In genomic region chr2:225042800-225043167, GRCh38 we compare ENCODE assay signal across 9 cellular contexts. TPM values are rescaled to one million over a fixed set of nuclear protein-coding genes. Genes with fewer than 3 reads are reported as not detected.
DNase-seq lines count a peak whose midpoint lies in the region; ATAC-seq, FAIRE-seq and TF ChIP-seq lines count a peak whose summit lies in the region.
"Had no signal": no experiment of that assay in that cellular context is flagged by ENCODE, and none has a peak within 500 bp of the region (broad histone marks: within the 10 kb centered on the region; RNA-seq: fewer than 3 reads in every experiment).

No MANE protein-coding gene starts in this region.

- peaks cover 0 to 27% (median 10%) of the 10 kb centered on the region in 4 donors for H3K4me1 ChIP-seq in tibial artery

- no peak for TF ChIP-seq POLR2A in lower leg skin (IDR thresholded peaks at IDR 0.05)

- no peak for DNase-seq in activated T-cell treated with anti-CD3 and anti-CD28 coated beads, Interleukin-2, amount 50 U/mL, for 24 hours
- no peak for DNase-seq in activated T-cell treated with anti-CD3 and anti-CD28 coated beads, Interleukin-2, amount 50 U/mL, for 1 hour
- no peak for DNase-seq in activated naive CD8-positive, alpha-beta T cell treated with anti-CD3 and anti-CD28 coated beads, Interleukin-2, amount 50 U/mL, for 24 hours
- DNase-seq in lower leg skin (ENCODE audit: low spot score in 2 of 2), result no peak
- no peak for DNase-seq in tibial artery
- no peak for DNase-seq in frontal cortex (ENCODE audit: low spot score in 2 of 2)
- DNase-seq in CD1c-positive myeloid dendritic cell (ENCODE audit: extremely low spot score), result no peak
- DNase-seq in activated CD4-positive, alpha-beta T cell treated with anti-CD3 and anti-CD28 coated beads, Interleukin-2, amount 50 U/mL, for 1 hour, result no peak

- TF ChIP-seq CTCF in lower leg skin (IDR thresholded peaks at IDR 0.05) (no peak), tibial artery (IDR thresholded peaks at IDR 0.05) (no peak)

- H3K4me3 Mint-ChIP-seq in activated T-cell treated with anti-CD3 and anti-CD28 coated beads, Interleukin-2, amount 50 U/mL, for 24 hours, result peak overlapping the region; percentile 76
- H3K4me3 Mint-ChIP-seq in activated naive CD8-positive, alpha-beta T cell treated with anti-CD3 and anti-CD28 coated beads, Interleukin-2, amount 50 U/mL, for 24 hours, result peak overlapping the region; percentile 73

- no peak overlapping the region for H3K27ac ChIP-seq in tibial artery

- no peaks in the 10 kb centered on the region for H3K9me3 Mint-ChIP-seq in activated T-cell treated with anti-CD3 and anti-CD28 coated beads, Interleukin-2, amount 50 U/mL, for 24 hours
- no peaks in the 10 kb centered on the region for H3K9me3 Mint-ChIP-seq in activated naive CD8-positive, alpha-beta T cell treated with anti-CD3 and anti-CD28 coated beads, Interleukin-2, amount 50 U/mL, for 24 hours

- H3K27ac Mint-ChIP-seq in activated T-cell treated with anti-CD3 and anti-CD28 coated beads, Interleukin-2, amount 50 U/mL, for 24 hours, result peak overlapping the region; percentile 88
- H3K27ac Mint-ChIP-seq in activated naive CD8-positive, alpha-beta T cell treated with anti-CD3 and anti-CD28 coated beads, Interleukin-2, amount 50 U/mL, for 24 hours, result peak overlapping the region; percentile 65

- no peaks in the 10 kb centered on the region for H3K9me3 ChIP-seq in tibial artery

- no peaks in the 10 kb centered on the region for H3K36me3 ChIP-seq in tibial artery

- no peak for ATAC-seq in activated naive CD8-positive, alpha-beta T cell treated with anti-CD3 and anti-CD28 coated beads, Interleukin-2, amount 50 U/mL, for 24 hours

- intact Hi-C loops in lower leg skin (cut with DNase I; ENCODE audit: low total_unique reads) (no loop called here), tibial artery (cut with DNase I; ENCODE audit: low total_unique reads) (no loop called here)

- H3K4me3 ChIP-seq in lower leg skin (ENCODE audit: low read depth, poor library complexity, severe bottlenecking), result peak overlapping the region; percentile 35
- H3K4me3 ChIP-seq in tibial artery, result peak overlapping the region; percentile 56 to 76

- H3K27me3 Mint-ChIP-seq in activated T-cell treated with anti-CD3 and anti-CD28 coated beads, Interleukin-2, amount 50 U/mL, for 24 hours, result peaks cover 8% of the 10 kb centered on the region
- H3K27me3 Mint-ChIP-seq in activated naive CD8-positive, alpha-beta T cell treated with anti-CD3 and anti-CD28 coated beads, Interleukin-2, amount 50 U/mL, for 24 hours, result peaks cover 8% of the 10 kb centered on the region

- 15 to 19% methylated on average over 13 of the region's 13 CpGs for WGBS in lower leg skin, 2 donors

- no peak for FAIRE-seq in frontal cortex (lab: Jason Lieb, UNC)
- FAIRE-seq: colon had no signal

- H3K4me1 Mint-ChIP-seq in activated T-cell treated with anti-CD3 and anti-CD28 coated beads, Interleukin-2, amount 50 U/mL, for 24 hours (ENCODE audit: low read depth), result peaks cover 44% of the 10 kb centered on the region
- H3K4me1 Mint-ChIP-seq in activated naive CD8-positive, alpha-beta T cell treated with anti-CD3 and anti-CD28 coated beads, Interleukin-2, amount 50 U/mL, for 24 hours, result peaks cover 45% of the 10 kb centered on the region

- no peaks in the 10 kb centered on the region for H3K27me3 ChIP-seq in tibial artery

- H3K36me3 Mint-ChIP-seq in activated T-cell treated with anti-CD3 and anti-CD28 coated beads, Interleukin-2, amount 50 U/mL, for 24 hours (ENCODE audit: low read depth), result peaks cover 23% of the 10 kb centered on the region
- peaks cover 13% of the 10 kb centered on the region for H3K36me3 Mint-ChIP-seq in activated naive CD8-positive, alpha-beta T cell treated with anti-CD3 and anti-CD28 coated beads, Interleukin-2, amount 50 U/mL, for 24 hours (ENCODE audit: low read depth)

RNA-seq across cellular contexts. Expression of gene DOCK10, which starts 0.5 kb away (rescaled TPM):
- total RNA-seq in lower leg skin, result 10 to 100 TPM in 3 of 4 donors, 1 to 10 TPM in 1; 6.2 to 16.5 (median 14.0) TPM
- 10.2 TPM for total RNA-seq in frontal cortex
